ENCODE assay signal across 16 cellular contexts in the genomic region with DNA sequence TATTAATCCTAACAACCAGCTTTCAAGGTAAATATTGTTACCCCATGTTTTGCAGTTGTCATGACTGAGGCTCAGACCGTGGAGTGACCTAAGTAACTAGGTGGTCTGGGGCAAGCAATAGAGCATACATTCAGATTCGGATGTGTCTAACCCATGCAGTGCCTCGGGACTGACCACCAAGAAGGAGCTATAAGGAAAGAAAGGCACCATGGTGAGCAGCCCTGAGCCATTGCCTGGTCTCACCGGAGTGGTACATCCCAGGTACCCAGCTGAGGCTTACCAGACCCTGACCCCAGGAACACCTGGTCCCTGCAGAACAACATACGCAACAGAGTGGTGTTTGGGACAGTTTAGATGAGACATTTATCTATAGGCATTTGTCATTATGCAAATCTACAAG.
A peak's percentile ranks its signal among the peaks of the same experiment; 100 is the strongest.
DNase-seq lines count a peak whose midpoint lies in the region; ATAC-seq and TF ChIP-seq lines count a peak whose summit lies in the region.
"Had no signal": no experiment of that assay in that cellular context is flagged by ENCODE, and none has a peak within 500 bp of the region (broad histone marks: within the 10 kb centered on the region; RNA-seq: fewer than 3 reads in every experiment).

No MANE protein-coding gene starts in this region.

- DNase-seq in cardiac septum (ENCODE audit: low spot score) (peak; percentile 43), left ventricle myocardium superior (no peak), islet precursor cell (peak; percentile 16), neural crest cell (ENCODE audit: low read depth, low spot score) (no peak)
- DNase-seq in activated CD4-positive, alpha-beta T cell treated with anti-CD3 and anti-CD28 coated beads for 48 hours: no peak
- no peak for DNase-seq in activated naive CD4-positive, alpha-beta T cell (lab: John Stamatoyannopoulos, UW)
- DNase-seq: Calu3, DMS 273 treated with DMSO at 0.1 percent for 48 hours, DMS53, DND-41, EL, H9 had no signal

- ATAC-seq in left ventricle myocardium superior: no peak
- ATAC-seq in activated T-helper 17 cell treated with anti-CD3 and anti-CD28 coated beads, Interleukin-2, amount 50 U/mL, for 72 hours (replicated peaks): no peak
- ATAC-seq: CD8-positive, alpha-beta T cell; GM12878 had no signal

- H3K27me3 Mint-ChIP-seq in neural crest cell (ENCODE audit: low read depth): no peaks in the 10 kb centered on the region
- H3K27me3 Mint-ChIP-seq in activated T-helper 17 cell treated with anti-CD3 and anti-CD28 coated beads, Interleukin-2, amount 50 U/mL, for 72 hours: peaks cover 12% of the 10 kb centered on the region

- H3K4me3 Mint-ChIP-seq in neural crest cell: no peak overlapping the region
- H3K4me3 Mint-ChIP-seq in activated T-helper 17 cell treated with anti-CD3 and anti-CD28 coated beads, Interleukin-2, amount 50 U/mL, for 72 hours: no peak overlapping the region
- H3K4me3 Mint-ChIP-seq: B cell; CD8-positive, alpha-beta T cell; H9 had no signal

- no peaks in the 10 kb centered on the region for H3K36me3 Mint-ChIP-seq in neural crest cell (ENCODE audit: low read depth)
- no peaks in the 10 kb centered on the region for H3K36me3 Mint-ChIP-seq in activated T-helper 17 cell treated with anti-CD3 and anti-CD28 coated beads, Interleukin-2, amount 50 U/mL, for 72 hours (ENCODE audit: low read depth)
- H3K36me3 Mint-ChIP-seq: CD8-positive, alpha-beta T cell had no signal

- intact Hi-C loops in cardiac septum (cut with DNase I) (no loop called here), left ventricle myocardium superior (cut with micrococcal nuclease) (no loop called here)

- TF ChIP-seq CTCF in neural crest cell (conservative IDR thresholded peaks at IDR 0.05): no peak

- peaks cover 3% of the 10 kb centered on the region for H3K9me3 Mint-ChIP-seq in neural crest cell
- H3K9me3 Mint-ChIP-seq in activated T-helper 17 cell treated with anti-CD3 and anti-CD28 coated beads, Interleukin-2, amount 50 U/mL, for 72 hours: no peaks in the 10 kb centered on the region
- H3K9me3 Mint-ChIP-seq: CD8-positive, alpha-beta T cell; H9 had no signal

- peak overlapping the region; percentile 87 for H3K27ac Mint-ChIP-seq in neural crest cell (ENCODE audit: unreplicated experiment)
- H3K27ac Mint-ChIP-seq in activated T-helper 17 cell treated with anti-CD3 and anti-CD28 coated beads, Interleukin-2, amount 50 U/mL, for 72 hours: no peak overlapping the region
- H3K27ac Mint-ChIP-seq: B cell; CD8-positive, alpha-beta T cell; H9 had no signal

- H3K4me1 Mint-ChIP-seq in neural crest cell: peaks cover 4% of the 10 kb centered on the region
- H3K4me1 Mint-ChIP-seq in activated T-helper 17 cell treated with anti-CD3 and anti-CD28 coated beads, Interleukin-2, amount 50 U/mL, for 72 hours: no peaks in the 10 kb centered on the region
- H3K4me1 Mint-ChIP-seq: B cell had no signal

Comparison
In these comparisons a context has a peak if more than half of its experiments do, and no peak if none do; other contexts are left out.
1. DNase-seq: peak in cardiac septum (single experiment) and islet precursor cell (single experiment); none in left ventricle myocardium superior (single experiment), neural crest cell (single experiment), activated CD4-positive, alpha-beta T cell treated with anti-CD3 and anti-CD28 coated beads for 48 hours (single experiment) and activated naive CD4-positive, alpha-beta T cell (0 of 4).